In genomic region chr6:116615937-116616756, GRCh38 we compare ENCODE assay signal across 1 cellular context.
TF ChIP-seq lines count a peak whose summit lies in the region.

RSPH4A (plus strand) TSS chr6:116616479; CDS start chr6:116616624, 145 bp downstream.

TF ChIP-seq in SK-N-SH, 30 proteins besides CTCF, POLR2A, EP300 and RAD21 (continued from another document):
- TF ChIP-seq ZBTB33 (IDR thresholded peaks at IDR 0.05; ENCODE audit: borderline replicate concordance, low read depth) (no peak), SIN3A (IDR thresholded peaks at IDR 0.05; ENCODE audit: borderline replicate concordance, low read depth, low read length) (0 out of 2 replicates have a peak, but pooled peaks have one; percentile 6), USF2 (IDR thresholded peaks at IDR 0.05; ENCODE audit: borderline replicate concordance, low read depth, low read length) (no peak), GABPA (IDR thresholded peaks at IDR 0.05; ENCODE audit: low read depth) (no peak), JUND (IDR thresholded peaks at IDR 0.05) (no peak), RXRA (IDR thresholded peaks at IDR 0.05; ENCODE audit: borderline replicate concordance, low read depth) (no peak), RCOR1 (IDR thresholded peaks at IDR 0.05; ENCODE audit: low read length) (no peak), MEF2A (IDR thresholded peaks at IDR 0.05; ENCODE audit: borderline replicate concordance, low read depth) (no peak), ELF1 (IDR thresholded peaks at IDR 0.05) (no peak), NFIC (IDR thresholded peaks at IDR 0.05; ENCODE audit: borderline replicate concordance) (no peak)
- TF ChIP-seq, protein P1, sequence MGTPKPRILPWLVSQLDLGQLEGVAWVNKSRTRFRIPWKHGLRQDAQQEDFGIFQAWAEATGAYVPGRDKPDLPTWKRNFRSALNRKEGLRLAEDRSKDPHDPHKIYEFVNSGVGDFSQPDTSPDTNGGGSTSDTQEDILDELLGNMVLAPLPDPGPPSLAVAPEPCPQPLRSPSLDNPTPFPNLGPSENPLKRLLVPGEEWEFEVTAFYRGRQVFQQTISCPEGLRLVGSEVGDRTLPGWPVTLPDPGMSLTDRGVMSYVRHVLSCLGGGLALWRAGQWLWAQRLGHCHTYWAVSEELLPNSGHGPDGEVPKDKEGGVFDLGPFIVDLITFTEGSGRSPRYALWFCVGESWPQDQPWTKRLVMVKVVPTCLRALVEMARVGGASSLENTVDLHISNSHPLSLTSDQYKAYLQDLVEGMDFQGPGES (IDR thresholded peaks at IDR 0.05; ENCODE audit: low read depth, low read length) = peak; percentile 66
- TF ChIP-seq, protein P2, sequence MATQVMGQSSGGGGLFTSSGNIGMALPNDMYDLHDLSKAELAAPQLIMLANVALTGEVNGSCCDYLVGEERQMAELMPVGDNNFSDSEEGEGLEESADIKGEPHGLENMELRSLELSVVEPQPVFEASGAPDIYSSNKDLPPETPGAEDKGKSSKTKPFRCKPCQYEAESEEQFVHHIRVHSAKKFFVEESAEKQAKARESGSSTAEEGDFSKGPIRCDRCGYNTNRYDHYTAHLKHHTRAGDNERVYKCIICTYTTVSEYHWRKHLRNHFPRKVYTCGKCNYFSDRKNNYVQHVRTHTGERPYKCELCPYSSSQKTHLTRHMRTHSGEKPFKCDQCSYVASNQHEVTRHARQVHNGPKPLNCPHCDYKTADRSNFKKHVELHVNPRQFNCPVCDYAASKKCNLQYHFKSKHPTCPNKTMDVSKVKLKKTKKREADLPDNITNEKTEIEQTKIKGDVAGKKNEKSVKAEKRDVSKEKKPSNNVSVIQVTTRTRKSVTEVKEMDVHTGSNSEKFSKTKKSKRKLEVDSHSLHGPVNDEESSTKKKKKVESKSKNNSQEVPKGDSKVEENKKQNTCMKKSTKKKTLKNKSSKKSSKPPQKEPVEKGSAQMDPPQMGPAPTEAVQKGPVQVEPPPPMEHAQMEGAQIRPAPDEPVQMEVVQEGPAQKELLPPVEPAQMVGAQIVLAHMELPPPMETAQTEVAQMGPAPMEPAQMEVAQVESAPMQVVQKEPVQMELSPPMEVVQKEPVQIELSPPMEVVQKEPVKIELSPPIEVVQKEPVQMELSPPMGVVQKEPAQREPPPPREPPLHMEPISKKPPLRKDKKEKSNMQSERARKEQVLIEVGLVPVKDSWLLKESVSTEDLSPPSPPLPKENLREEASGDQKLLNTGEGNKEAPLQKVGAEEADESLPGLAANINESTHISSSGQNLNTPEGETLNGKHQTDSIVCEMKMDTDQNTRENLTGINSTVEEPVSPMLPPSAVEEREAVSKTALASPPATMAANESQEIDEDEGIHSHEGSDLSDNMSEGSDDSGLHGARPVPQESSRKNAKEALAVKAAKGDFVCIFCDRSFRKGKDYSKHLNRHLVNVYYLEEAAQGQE (IDR thresholded peaks at IDR 0.05; ENCODE audit: low read depth, low read length) = no peak
